Comparison of ENCODE assay signal across 8 cellular contexts in genomic region chr19:38769635-38770211, GRCh38. TPM values are rescaled to one million over a fixed set of nuclear protein-coding genes. Genes with fewer than 3 reads are reported as not detected.
DNase-seq lines count a peak whose midpoint lies in the region; ATAC-seq and TF ChIP-seq lines count a peak whose summit lies in the region.

No MANE protein-coding gene starts in this region.

- in situ Hi-C loops in Panc1 (cut with HindIII; ENCODE audit: low pct_unique_long_range_greater_than_20kb, low sequenced_read_pairs), result loop anchor here (5.0 to 10.0 kb wide), 3 partner anchors 68 to 242 kb away; partner anchors contain the start of genes MRPS12 and SARS2

- TF ChIP-seq CTCF in Panc1 (IDR thresholded peaks at IDR 0.05), result no peak; the same call in 1 of the 2 replicates
- peak; percentile 62 for TF ChIP-seq CTCF in osteoblast (IDR thresholded peaks at IDR 0.05; ENCODE audit: extremely low read depth, low read depth, low read length)

- H3K36me3 ChIP-seq in Panc1 (ENCODE audit: control insufficient read depth, insufficient read depth, low read length) (no peaks in the 10 kb centered on the region), osteoblast (ENCODE audit: insufficient read depth, low read length) (no peaks in the 10 kb centered on the region), subcutaneous abdominal adipose tissue (ENCODE audit: control insufficient read depth in 5 of 5, insufficient read depth in 5 of 5, low read length in 5 of 5) (no peaks in the 10 kb centered on the region)

- intact Hi-C loops in Panc1 (cut with micrococcal nuclease; ENCODE audit: unreplicated experiment), result no loop called here

- POLR2A ChIA-PET in Panc1 (lab: Charles Lee), result no interaction called here

- peak overlapping the region in 2 of 5 donors; percentile 11 to 53 for H3K9ac ChIP-seq in subcutaneous abdominal adipose tissue (ENCODE audit: low read length in 5 of 5)

- H3K79me2 ChIP-seq in osteoblast (ENCODE audit: insufficient read depth, low read length), result no peaks in the 10 kb centered on the region

- H3K4me1 ChIP-seq in Panc1 (ENCODE audit: control insufficient read depth, insufficient read depth, low read length) (peaks cover 4% of the 10 kb centered on the region; the same call in 1 of the 2 replicates), osteoblast (ENCODE audit: insufficient read depth, low read length) (no peaks in the 10 kb centered on the region), subcutaneous abdominal adipose tissue (ENCODE audit: control insufficient read depth in 5 of 5, insufficient read depth in 5 of 5, low read length in 5 of 5) (peaks cover 0 to 12% (median 8%) of the 10 kb centered on the region in 5 donors)

- H3K27me3 ChIP-seq in Panc1 (ENCODE audit: control insufficient read depth, insufficient read depth, low read length) (no peaks in the 10 kb centered on the region), osteoblast (ENCODE audit: insufficient read depth, low read length) (no peaks in the 10 kb centered on the region), subcutaneous abdominal adipose tissue (ENCODE audit: control insufficient read depth in 5 of 5, insufficient read depth in 4 of 5, low read length in 5 of 5) (no peaks in the 10 kb centered on the region)

- peak; percentile 68 for ATAC-seq in GM21423 (IDR thresholded peaks at IDR 0.05; ENCODE audit: unreplicated experiment)
- ATAC-seq in Panc1, result peak; percentile 62

- H3K4me3 ChIP-seq in Panc1 (ENCODE audit: low read depth in 2 of 2, low read length in 2 of 2) (no peak overlapping the region), osteoblast (ENCODE audit: insufficient read depth, low read length) (peak overlapping the region; percentile 33), subcutaneous abdominal adipose tissue (ENCODE audit: low read depth in 1 of 5, low read length in 5 of 5) (peak overlapping the region in 3 of 5 donors; percentile 32 to 46 (median 40))

- peak overlapping the region; percentile 32 for H3K4me2 ChIP-seq in osteoblast (ENCODE audit: insufficient read depth, low read length)

- DNase-seq in C1 segment of cervical spinal cord (lab: John Stamatoyannopoulos, UW) (peak in 10 of 14 donors; percentile 15 to 64 (median 36)), Panc1 (ENCODE audit: low read depth, low spot score) (no peak), germinal center (ENCODE audit: low spot score) (peak; percentile 92), osteoblast (ENCODE audit: insufficient read length, low spot score, missing footprints) (peak; percentile 91), NCI-H1048 (lab: John Stamatoyannopoulos, UW) (no peak)
- DNase-seq in activated naive CD4-positive, alpha-beta T cell (lab: John Stamatoyannopoulos, UW), result peak; percentile 65 to 93 (median 88)

- H3K27ac ChIP-seq in Panc1 (ENCODE audit: low read length) (peak overlapping the region; percentile 48; the same call in 1 of the 2 replicates), osteoblast (ENCODE audit: low read depth, low read length) (no peak overlapping the region), subcutaneous abdominal adipose tissue (ENCODE audit: low read depth, low read length) (no peak overlapping the region)

- peak overlapping the region; percentile 91 for H2AFZ ChIP-seq in osteoblast (ENCODE audit: low read length)

- H4K20me1 ChIP-seq in osteoblast (ENCODE audit: insufficient read depth, low read length), result no peaks in the 10 kb centered on the region

- H3K9me3 ChIP-seq in Panc1 (ENCODE audit: control insufficient read depth, insufficient read depth, low read depth, low read length), result no peaks in the 10 kb centered on the region
- no peaks in the 10 kb centered on the region for H3K9me3 ChIP-seq in osteoblast (ENCODE audit: low read depth, low read length)
- no peaks in the 10 kb centered on the region for H3K9me3 ChIP-seq in subcutaneous abdominal adipose tissue (ENCODE audit: control insufficient read depth in 5 of 5, low read length in 5 of 5)

- CTCF ChIA-PET in Panc1 (lab: Charles Lee), result interaction anchor here (0.5 to 1.5 kb wide), 17 partner anchors 8 to 309 kb away, joined by 3 to 27 read pairs (median 4); no protein-coding TSS in a partner anchor

- BruUV-seq in Panc1 (replicated peaks; lab: Mats Ljungman, UMichigan), result no TSS peak

RNA-seq across cellular contexts. Expression of gene LGALS7, which starts 3.6 kb away (rescaled TPM):
- total RNA-seq in Panc1 (2021; ENCODE audit: unreplicated experiment), result not detected
- polyA plus RNA-seq in Panc1 (2012; ENCODE audit: insufficient read length), result not detected
- not detected in 2 replicates for total RNA-seq in osteoblast

RNA-seq across cellular contexts. Expression of gene LGALS7B, which starts 19.3 kb away (rescaled TPM):
- 3.6 TPM for total RNA-seq in Panc1 (2021; ENCODE audit: unreplicated experiment)
- 8.1 TPM for polyA plus RNA-seq in Panc1 (2012; ENCODE audit: insufficient read length)
- total RNA-seq in osteoblast, result not detected in 2 replicates

RNA-seq across cellular contexts. Expression of gene CAPN12, which starts 25.4 kb away (rescaled TPM):
- total RNA-seq in Panc1 (2021; ENCODE audit: unreplicated experiment) (58.5 TPM), osteoblast (not detected in 2 replicates)
- polyA plus RNA-seq in Panc1 (2012; ENCODE audit: insufficient read length), result 81.4 TPM

RNA-seq across cellular contexts. Expression of gene LGALS4, which starts 43.0 kb away (rescaled TPM):
- total RNA-seq in Panc1 (2021; ENCODE audit: unreplicated experiment) (3.9 TPM), osteoblast (not detected in 2 replicates)
- 7.6 TPM for polyA plus RNA-seq in Panc1 (2012; ENCODE audit: insufficient read length)

Comparison
In these comparisons a context has a peak if more than half of its experiments do, and no peak if none do; other contexts are left out.
1. DNase-seq: peak in C1 segment of cervical spinal cord (10 of 14), activated naive CD4-positive, alpha-beta T cell (4 of 4), germinal center (single experiment) and osteoblast (single experiment); none in Panc1 (single experiment) and NCI-H1048 (single experiment).
2. H3K4me3 ChIP-seq: peak in osteoblast (single experiment) and subcutaneous abdominal adipose tissue (3 of 5); none in Panc1 (0 of 2).
3. RNA of gene CAPN12, which starts 25.4 kb away (total RNA-seq): 58.5 TPM in Panc1 (single experiment); not detected in osteoblast; every median in the first group is over 10 times any median in the second.